ENCODE assay signal across 33 cellular contexts in the genomic region with DNA sequence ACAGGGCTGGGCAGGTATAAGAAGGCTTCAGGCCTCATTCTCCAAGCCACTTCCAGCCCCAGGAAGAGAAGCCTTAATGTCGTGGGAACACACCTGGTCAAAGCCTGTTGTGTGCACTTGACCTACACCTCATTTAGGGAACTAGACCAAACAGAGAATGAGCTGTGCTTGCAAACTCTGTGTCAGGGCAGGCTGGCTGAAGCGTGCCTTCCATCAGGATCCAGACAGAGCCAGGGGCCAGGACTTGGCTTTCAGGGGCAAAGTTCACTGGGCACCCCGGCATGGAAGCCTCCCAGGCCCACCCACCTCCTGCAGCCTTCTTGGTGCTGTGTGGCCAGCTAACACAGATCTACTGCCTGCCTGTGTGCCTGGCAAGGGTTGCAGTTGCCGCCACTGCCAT. TPM values are rescaled to one million over a fixed set of nuclear protein-coding genes. Genes with fewer than 3 reads are reported as not detected.
DNase-seq lines count a peak whose midpoint lies in the region; ATAC-seq, FAIRE-seq and TF ChIP-seq lines count a peak whose summit lies in the region.
"Had no signal": no experiment of that assay in that cellular context is flagged by ENCODE, and none has a peak within 500 bp of the region (broad histone marks: within the 10 kb centered on the region; RNA-seq: fewer than 3 reads in every experiment).

No MANE protein-coding gene starts in this region.

- POLR2A ChIA-PET in K562 (lab: Yijun Ruan, JAX): interaction anchor here (0.5 to 1.3 kb wide), 4 partner anchors 15 to 1808 kb away, joined by 3 to 4 read pairs (median 3); no protein-coding TSS in a partner anchor

- WGBS in K562 (ENCODE audit: insufficient coverage, low coverage, missing lambda C conversion rate): 22% methylated on average over 4 of the region's 4 CpGs

- H3K4me2 ChIP-seq in BLaER1 (peak overlapping the region; percentile 19; the same call in 1 of the 2 replicates), K562 (ENCODE audit: insufficient read depth, low read length) (no peak overlapping the region), osteoblast (ENCODE audit: insufficient read depth, low read length) (no peak overlapping the region)

- TF ChIP-seq EP300 in K562 (IDR thresholded peaks at IDR 0.05; ENCODE audit: low read length): no peak

- in situ Hi-C loops in K562 (cut with MboI): no loop called here

- TF ChIP-seq CTCF in K562 (IDR thresholded peaks at IDR 0.05 in 2 of 3, conservative IDR thresholded peaks at IDR 0.05 in 1 of 3; ENCODE audit: insufficient read depth in 2 of 3, low read depth in 1 of 3, low read length in 3 of 3) (no peak), osteoblast (IDR thresholded peaks at IDR 0.05; ENCODE audit: extremely low read depth, low read depth, low read length) (no peak), D721Med (IDR thresholded peaks at IDR 0.05; ENCODE audit: insufficient read depth, missing control alignments) (no peak)

- H3K36me3 ChIP-seq in BLaER1 (no peaks in the 10 kb centered on the region), K562 (ENCODE audit: control insufficient read depth, insufficient read depth, low read length) (no peaks in the 10 kb centered on the region), osteoblast (ENCODE audit: insufficient read depth, low read length) (no peaks in the 10 kb centered on the region)

- H3K27me3 Mint-ChIP-seq in immature natural killer cell (ENCODE audit: low read depth in 3 of 3): no peaks in the 10 kb centered on the region
- H3K27me3 Mint-ChIP-seq: activated CD8-positive, alpha-beta memory T cell treated with anti-CD3 and anti-CD28 coated beads, Interleukin-2, amount 10 ng/mL, durations not matched to agents 7 days and 5 days had no signal

- H3K27me3 ChIP-seq in BLaER1 (no peaks in the 10 kb centered on the region), K562 (ENCODE audit: control insufficient read depth in 2 of 2, insufficient read depth in 2 of 2, low read length in 2 of 2) (peaks cover 0 to 24% of the 10 kb centered on the region in 2 experiments; a peak in 2 of 5 replicates), osteoblast (ENCODE audit: insufficient read depth, low read length) (no peaks in the 10 kb centered on the region)

- TF ChIP-seq POLR2A in K562 (conservative IDR thresholded peaks at IDR 0.05): no peak
- no peak for TF ChIP-seq POLR2A in GM12891 (IDR thresholded peaks at IDR 0.05; ENCODE audit: low read depth, low read length)

- H3K9me3 Mint-ChIP-seq in immature natural killer cell: no peaks in the 10 kb centered on the region
- H3K9me3 Mint-ChIP-seq: activated naive CD8-positive, alpha-beta T cell treated with anti-CD3 and anti-CD28 coated beads, Interleukin-2, amount 50 U/mL, for 24 hours; activated T-cell treated with anti-CD3 and anti-CD28 coated beads, Interleukin-2, amount 50 U/mL, for 4 hours; CD4-positive, alpha-beta memory T cell; dendritic cell treated with granulocyte-macrophage colony-stimulating factor and Interleukin-4, amounts not matched to agents 40 ng/mL and 50 ng/mL, for 4 days had no signal

- DNase-seq in K562 (ENCODE audit: extremely low read depth in 1 of 4, low spot score in 3 of 4) (no peak), immature natural killer cell (no peak), osteoblast (ENCODE audit: insufficient read length, low spot score, missing footprints) (peak; percentile 67), GM12891 (ENCODE audit: insufficient read length, low spot score) (no peak), D721Med (ENCODE audit: insufficient read length, low spot score) (no peak)
- no peak for DNase-seq in effector CD4-positive, alpha-beta T cell
- DNase-seq in stimulated activated CD4-positive, alpha-beta T cell treated with anti-CD3 and anti-CD28 coated beads, Interleukin-4, amount 100 ng/mL, for 24 hours: no peak
- DNase-seq: activated CD4-positive, alpha-beta T cell treated with anti-CD3 and anti-CD28 coated beads, Interleukin-2, amount 50 U/mL, for 4 hours; activated CD8-positive, alpha-beta memory T cell treated with anti-CD3 and anti-CD28 coated beads, Interleukin-2, amount 10 ng/mL, durations not matched to agents 7 days and 5 days; activated gamma-delta T cell treated with Interleukin-2 at 50 U/mL for 16 hours; activated naive CD8-positive, alpha-beta T cell treated with anti-CD3 and anti-CD28 coated beads, Interleukin-2, amount 50 U/mL, for 24 hours; activated T-cell treated with anti-CD3 and anti-CD28 coated beads, Interleukin-2, amount 50 U/mL, for 4 hours; CD4-positive, alpha-beta memory T cell; central memory CD4-positive, alpha-beta T cell; GOT3; hippocampal formation; KG1; mesendoderm; NCI-H1092 treated with DMSO at 0.1 percent for 48 hours; NCI-H187; NCI-H2171 treated with DMSO at 0.1 percent for 48 hours; NCI-H510A treated with DMSO at 0.1 percent for 48 hours; nucleus accumbens; stimulated activated naive CD8-positive, alpha-beta T cell treated with anti-CD3 and anti-CD28 coated beads, Interleukin-15, Interleukin-2, amounts not matched to agents 100 U/mL and 50 U/mL, for 24 hours; T-helper 1 cell had no signal

- H2AFZ ChIP-seq in K562 (ENCODE audit: low read depth, low read length) (no peak overlapping the region), osteoblast (ENCODE audit: low read length) (no peak overlapping the region)

- CTCF ChIA-PET in K562 (lab: Yijun Ruan, JAX; ENCODE audit: low intra/inter-chr PET ratio): no interaction called here

- no peaks in the 10 kb centered on the region for H3K79me2 ChIP-seq in K562 (ENCODE audit: control insufficient read depth, insufficient read depth, low read length)
- no peaks in the 10 kb centered on the region for H3K79me2 ChIP-seq in osteoblast (ENCODE audit: insufficient read depth, low read length)

- H3K4me1 ChIP-seq in BLaER1 (peaks cover 71% of the 10 kb centered on the region), K562 (replicated peaks in 1 of 2; ENCODE audit: control insufficient read depth in 2 of 2, insufficient read depth in 2 of 2, low read length in 2 of 2) (no peaks in the 10 kb centered on the region; a peak in 2 of 5 replicates), osteoblast (ENCODE audit: insufficient read depth, low read length) (no peaks in the 10 kb centered on the region)

- H4K20me1 ChIP-seq in BLaER1 (no peaks in the 10 kb centered on the region), K562 (replicated peaks; ENCODE audit: control insufficient read depth, insufficient read depth, low read length) (no peaks in the 10 kb centered on the region), osteoblast (ENCODE audit: insufficient read depth, low read length) (no peaks in the 10 kb centered on the region)

- no TSS peak for BruUV-seq in K562 (replicated peaks; lab: Mats Ljungman, UMichigan)

- peak; percentile 6 for FAIRE-seq in K562 (lab: Jason Lieb, UNC)
- FAIRE-seq in GM12891 (lab: Jason Lieb, UNC): no peak
- FAIRE-seq in D721Med (lab: Jason Lieb, UNC): no peak
- FAIRE-seq: astrocyte, frontal cortex, GM18507, GM19239 had no signal

- no peak for ATAC-seq in K562
- ATAC-seq: activated CD8-positive, alpha-beta memory T cell treated with anti-CD3 and anti-CD28 coated beads, Interleukin-2, amount 10 ng/mL, durations not matched to agents 7 days and 5 days; activated naive CD8-positive, alpha-beta T cell treated with anti-CD3 and anti-CD28 coated beads, Interleukin-2, amount 50 U/mL, for 24 hours; activated T-cell treated with anti-CD3 and anti-CD28 coated beads, Interleukin-2, amount 50 U/mL, for 4 hours; stimulated activated naive CD8-positive, alpha-beta T cell treated with anti-CD3 and anti-CD28 coated beads, Interleukin-15, Interleukin-2, amounts not matched to agents 100 U/mL and 50 U/mL, for 24 hours had no signal

- TF ChIP-seq RAD21 in K562 (CRISPR knock-in tag; conservative IDR thresholded peaks at IDR 0.05 in 1 of 2, IDR thresholded peaks at IDR 0.05 in 1 of 2): no peak

- H3K27ac Mint-ChIP-seq in immature natural killer cell: peak overlapping the region in 5 of 6 donors; percentile 16 to 47 (median 40)
- H3K27ac Mint-ChIP-seq: activated CD8-positive, alpha-beta memory T cell treated with anti-CD3 and anti-CD28 coated beads, Interleukin-2, amount 10 ng/mL, durations not matched to agents 7 days and 5 days; activated naive CD8-positive, alpha-beta T cell treated with anti-CD3 and anti-CD28 coated beads, Interleukin-2, amount 50 U/mL, for 24 hours; CD4-positive, alpha-beta memory T cell; dendritic cell treated with granulocyte-macrophage colony-stimulating factor and Interleukin-4, amounts not matched to agents 40 ng/mL and 50 ng/mL, for 4 days had no signal

- no peak overlapping the region for H3K27ac ChIP-seq in BLaER1
- no peak overlapping the region for H3K27ac ChIP-seq in K562 (ENCODE audit: extremely low read depth, low read depth, low read length)
- H3K27ac ChIP-seq in osteoblast (ENCODE audit: low read depth, low read length): no peak overlapping the region
- H3K27ac ChIP-seq: RWPE1, skin epidermis had no signal

- H3K9me1 ChIP-seq in K562 (ENCODE audit: control insufficient read depth, insufficient read depth, low read length): peaks cover 2% of the 10 kb centered on the region

- H3K36me3 Mint-ChIP-seq in immature natural killer cell: no peaks in the 10 kb centered on the region
- H3K36me3 Mint-ChIP-seq: activated CD8-positive, alpha-beta memory T cell treated with anti-CD3 and anti-CD28 coated beads, Interleukin-2, amount 10 ng/mL, durations not matched to agents 7 days and 5 days; CD4-positive, alpha-beta memory T cell had no signal

- peaks cover 6 to 13% of the 10 kb centered on the region in 2 donors for H3K4me1 Mint-ChIP-seq in immature natural killer cell
- H3K4me1 Mint-ChIP-seq: activated naive CD8-positive, alpha-beta T cell treated with anti-CD3 and anti-CD28 coated beads, Interleukin-2, amount 50 U/mL, for 24 hours; CD4-positive, alpha-beta memory T cell had no signal

- H3K9me3 ChIP-seq in BLaER1 (no peaks in the 10 kb centered on the region), K562 (replicated peaks; ENCODE audit: control insufficient read depth, insufficient read depth, low read depth, low read length) (no peaks in the 10 kb centered on the region), osteoblast (ENCODE audit: low read depth, low read length) (no peaks in the 10 kb centered on the region)

- H3K9ac ChIP-seq in BLaER1 (no peak overlapping the region), K562 (ENCODE audit: insufficient read depth in 1 of 2, low read depth in 2 of 2, low read length in 2 of 2) (no peak overlapping the region)

- no peak overlapping the region for H3K4me3 ChIP-seq in BLaER1
- H3K4me3 ChIP-seq in K562: no peak overlapping the region
- H3K4me3 ChIP-seq in osteoblast (ENCODE audit: insufficient read depth, low read length): no peak overlapping the region
- H3K4me3 ChIP-seq: skin epidermis had no signal

- intact Hi-C loops in K562 (cut with micrococcal nuclease): no loop called here

- H3K4me3 Mint-ChIP-seq in immature natural killer cell: no peak overlapping the region
- H3K4me3 Mint-ChIP-seq: activated CD8-positive, alpha-beta memory T cell treated with anti-CD3 and anti-CD28 coated beads, Interleukin-2, amount 10 ng/mL, durations not matched to agents 7 days and 5 days; activated naive CD8-positive, alpha-beta T cell treated with anti-CD3 and anti-CD28 coated beads, Interleukin-2, amount 50 U/mL, for 24 hours; activated T-cell treated with anti-CD3 and anti-CD28 coated beads, Interleukin-2, amount 50 U/mL, for 4 hours; CD4-positive, alpha-beta memory T cell; dendritic cell treated with granulocyte-macrophage colony-stimulating factor and Interleukin-4, amounts not matched to agents 40 ng/mL and 50 ng/mL, for 4 days had no signal

RNA-seq across cellular contexts. Expression of a gene that starts 11.5 kb away (rescaled TPM):
- 0.93 and 1.2 TPM in 2 replicates for total RNA-seq in K562 (2011; cell fraction: chromatin; rRNA removed; ENCODE audit: low replicate concordance)
- 0.53 and 1.2 TPM in 2 replicates for total RNA-seq in K562 (2011; cell fraction: nucleolus; rRNA removed)
- 0.66 and 2.4 TPM in 2 replicates for total RNA-seq in K562 (2011; cell fraction: nucleoplasm; rRNA removed)
- total RNA-seq in K562 (2014; rRNA removed): 0.23 and 0.29 TPM in 2 replicates
- 0.11 and 0.16 TPM in 2 replicates for total RNA-seq in K562 (2014; rRNA removed; fragmentation: Illumina TruSeq; extraction: Trizol)
- 0.08 TPM in 1 of 2 replicates, not detected in the other for total RNA-seq in K562 (2015; rRNA removed; fragmentation: Illumina TruSeq; extraction: Trizol)
- total RNA-seq in K562 (2021): 2.6 and 2.7 TPM in 2 replicates
- polyA plus RNA-seq in K562 (2011; rRNA removed): 0.36 and 1.4 TPM in 2 replicates
- polyA plus RNA-seq in K562 (2011; cell fraction: cytosol; rRNA removed): 0.83 and 1.5 TPM in 2 replicates
- 1.00 and 1.8 TPM in 2 replicates for polyA plus RNA-seq in K562 (2011; cell fraction: nucleus; rRNA removed)
- polyA plus RNA-seq in K562 (2012): 1.4 and 3.2 TPM in 2 replicates
- polyA plus RNA-seq in K562 (2014; fragmentation: Illumina TruSeq; extraction: Trizol): 2.4 and 3.0 TPM in 2 replicates
- polyA plus RNA-seq in K562 (2014; fragmentation: Nextera tagmentation; extraction: Ambion mirVana): under 1 TPM; 0.28 to 0.38 TPM
- polyA plus RNA-seq in K562 (2014; rRNA removed): 0.61 and 1.8 TPM in 2 replicates
- 0.42 and 0.77 TPM in 2 replicates for polyA minus RNA-seq in K562 (2011; rRNA and poly(A)+ RNA removed)
- 1.3 and 1.4 TPM in 2 replicates for polyA minus RNA-seq in K562 (2011; cell fraction: cytosol; rRNA and poly(A)+ RNA removed)
- polyA minus RNA-seq in K562 (2011; cell fraction: nucleus; rRNA and poly(A)+ RNA removed): 0.27 and 0.44 TPM in 2 replicates
- 1 to 10 TPM in 2 of 3 donors, under 1 TPM in 1; 0.22 to 2.9 (median 1.2) TPM for polyA plus RNA-seq in immature natural killer cell
- 0.29 TPM in 1 of 2 replicates, not detected in the other for total RNA-seq in osteoblast
- polyA plus RNA-seq in GM12891 (2012; ENCODE audit: low read depth, missing spikeins): 0.21 TPM
- total RNA-seq: activated CD8-positive, alpha-beta memory T cell treated with anti-CD3 and anti-CD28 coated beads, Interleukin-2, amount 10 ng/mL, durations not matched to agents 7 days and 5 days; CD4-positive, alpha-beta memory T cell had no signal
- polyA plus RNA-seq: CD4-positive, alpha-beta memory T cell had no signal
